Comparison of ENCODE assay signal across 17 cellular contexts in the genomic region with DNA sequence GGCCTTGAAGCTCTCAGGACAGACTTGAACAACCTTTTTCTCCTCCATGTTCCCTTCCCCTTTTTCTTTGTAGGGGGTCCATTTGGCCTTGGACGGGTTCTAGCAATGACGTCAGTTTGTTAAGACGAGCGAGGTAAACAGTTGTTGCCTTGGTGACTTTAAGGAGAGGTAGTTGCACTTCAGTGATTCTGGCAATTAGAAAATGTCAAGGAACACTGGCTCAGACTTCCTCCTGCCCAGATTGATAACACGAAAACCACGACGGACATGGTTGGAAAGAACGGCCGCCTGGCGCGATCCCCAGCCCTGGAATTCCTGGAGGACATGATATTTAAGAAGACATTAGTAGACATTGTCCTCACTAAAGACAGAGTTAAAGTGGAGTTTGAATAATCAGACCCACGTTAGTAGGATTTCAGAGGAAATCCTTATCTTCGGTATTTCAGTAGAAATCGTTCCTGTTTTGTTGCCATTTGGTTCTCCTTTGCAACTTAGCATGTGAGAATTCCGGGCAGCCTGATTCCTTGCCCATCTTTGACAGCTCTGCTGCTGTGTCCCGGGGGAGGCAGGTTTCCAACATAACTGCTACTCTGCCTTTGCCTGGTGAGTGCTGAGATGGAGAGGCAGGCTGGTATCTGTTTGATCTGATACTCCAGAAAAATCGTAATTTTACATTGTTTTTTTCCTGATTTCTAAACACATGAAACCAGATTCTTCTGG.
DNase-seq lines count a peak whose midpoint lies in the region; ATAC-seq, FAIRE-seq and TF ChIP-seq lines count a peak whose summit lies in the region.
"Had no signal": no experiment of that assay in that cellular context is flagged by ENCODE, and none has a peak within 500 bp of the region (broad histone marks: within the 10 kb centered on the region; RNA-seq: fewer than 3 reads in every experiment).

No MANE protein-coding gene starts in this region.

- no peak overlapping the region for H2BK120ac ChIP-seq in H9 (ENCODE audit: low read depth, low read length, poor library complexity, severe bottlenecking)

- H3K4me2 ChIP-seq in SU-DHL-6 (ENCODE audit: low read depth, low read length, poor library complexity, severe bottlenecking): peak overlapping the region; percentile 68
- no peak overlapping the region for H3K4me2 ChIP-seq in H9 (ENCODE audit: insufficient read depth, insufficient read length, low read length)

- H3K4me1 Mint-ChIP-seq in T-helper 2 cell treated with Interferon-gamma antibody and Interleukin-4, amounts not matched to agents 5 μg/mL and 100 μg/mL, for 36 hours (ENCODE audit: low read depth): peaks cover 52% of the 10 kb centered on the region
- H3K4me1 Mint-ChIP-seq in H9: peaks cover 0 to 17% of the 10 kb centered on the region in 2 experiments; a peak in 3 of 4 replicates

- no peak overlapping the region for H4K5ac ChIP-seq in H9 (ENCODE audit: insufficient read length, low read depth, low read length)

- H3K4ac ChIP-seq in H9 (ENCODE audit: low read depth, low read length): no peak overlapping the region

- H2BK12ac ChIP-seq in H9 (ENCODE audit: insufficient read length, low read depth, low read length): no peak overlapping the region

- H3K4me3 ChIP-seq in SU-DHL-6 (ENCODE audit: insufficient read depth, low read length, poor library complexity, severe bottlenecking): no peak overlapping the region
- H3K4me3 ChIP-seq: left lung had no signal

- no peak overlapping the region for H3K23ac ChIP-seq in H9 (ENCODE audit: insufficient read length, low read depth, low read length)

- no CpG with 5 or more reads among the region's 17 CpGs for WGBS in H9 (ENCODE audit: extremely low coverage, insufficient read length, low lambda C conversion rate)

- H3K27ac ChIP-seq in SU-DHL-6 (ENCODE audit: low read depth, low read length) (peak overlapping the region; percentile 100), H9 (ENCODE audit: insufficient read length, low read depth, low read length) (no peak overlapping the region)
- H3K27ac ChIP-seq: brain microvascular endothelial cell had no signal

- no peak overlapping the region for H3K4me3 Mint-ChIP-seq in T-helper 2 cell treated with Interferon-gamma antibody and Interleukin-4, amounts not matched to agents 5 μg/mL and 100 μg/mL, for 36 hours
- H3K4me3 Mint-ChIP-seq in H9: no peak overlapping the region
- H3K4me3 Mint-ChIP-seq: effector memory CD8-positive, alpha-beta T cell; neural crest cell had no signal

- no peaks in the 10 kb centered on the region for H3K23me2 ChIP-seq in H9 (ENCODE audit: insufficient read length, low read depth, low read length, poor library complexity, severe bottlenecking)

- no peaks in the 10 kb centered on the region for H3K79me1 ChIP-seq in H9 (ENCODE audit: insufficient read depth, low read depth, low read length, poor library complexity, severe bottlenecking)

- no peaks in the 10 kb centered on the region for H3K9me3 Mint-ChIP-seq in T-helper 2 cell treated with Interferon-gamma antibody and Interleukin-4, amounts not matched to agents 5 μg/mL and 100 μg/mL, for 36 hours
- no peaks in the 10 kb centered on the region for H3K9me3 Mint-ChIP-seq in H9
- H3K9me3 Mint-ChIP-seq: effector memory CD8-positive, alpha-beta T cell; neural crest cell had no signal

- H3K56ac ChIP-seq in H9 (ENCODE audit: insufficient read length, low read depth, low read length): no peak overlapping the region

- no peak for FAIRE-seq in HTR-8/SVneo (lab: Jason Lieb, UNC)
- FAIRE-seq: A204.1 had no signal

- H3K27me3 Mint-ChIP-seq in T-helper 2 cell treated with Interferon-gamma antibody and Interleukin-4, amounts not matched to agents 5 μg/mL and 100 μg/mL, for 36 hours (ENCODE audit: low read depth): no peaks in the 10 kb centered on the region
- no peaks in the 10 kb centered on the region for H3K27me3 Mint-ChIP-seq in H9 (ENCODE audit: low read depth)
- H3K27me3 Mint-ChIP-seq: effector memory CD8-positive, alpha-beta T cell had no signal

- H4K20me1 ChIP-seq in SU-DHL-6 (ENCODE audit: low read depth, low read length): no peaks in the 10 kb centered on the region
- no peaks in the 10 kb centered on the region for H4K20me1 ChIP-seq in H9 (ENCODE audit: control insufficient read depth, insufficient read depth, insufficient read length)

- H3K18ac ChIP-seq in H9 (ENCODE audit: insufficient read length, low read depth, low read length): no peak overlapping the region

- H2AK5ac ChIP-seq in H9 (ENCODE audit: insufficient read length, low read length): no peak overlapping the region

- peaks cover 59% of the 10 kb centered on the region for H3K36me3 Mint-ChIP-seq in T-helper 2 cell treated with Interferon-gamma antibody and Interleukin-4, amounts not matched to agents 5 μg/mL and 100 μg/mL, for 36 hours (ENCODE audit: low read depth)
- H3K36me3 Mint-ChIP-seq in H9 (ENCODE audit: insufficient read depth in 1 of 3, low read depth in 3 of 3): peaks cover 20 to 65% (median 30%) of the 10 kb centered on the region in 3 experiments; a peak in 6 of 7 replicates

- ATAC-seq in left cardiac atrium (peak; percentile 38 to 43), sciatic nerve (peak; percentile 18)
- ATAC-seq: effector memory CD8-positive, alpha-beta T cell had no signal

- peaks cover 88% of the 10 kb centered on the region for H3F3A ChIP-seq in SU-DHL-6 (ENCODE audit: insufficient read depth)

- no peak overlapping the region for H2BK15ac ChIP-seq in H9 (ENCODE audit: low read depth, low read length)

- peak overlapping the region; percentile 29 for H3K27ac Mint-ChIP-seq in T-helper 2 cell treated with Interferon-gamma antibody and Interleukin-4, amounts not matched to agents 5 μg/mL and 100 μg/mL, for 36 hours
- H3K27ac Mint-ChIP-seq in H9: peak overlapping the region in 1 of 3 experiments; percentile 36; a peak in 2 of 7 replicates

- peaks cover 78% of the 10 kb centered on the region for H3K79me2 ChIP-seq in SU-DHL-6 (ENCODE audit: insufficient read depth, low read length)
- no peaks in the 10 kb centered on the region; the same call in 1 of the 2 replicates for H3K79me2 ChIP-seq in H9 (ENCODE audit: insufficient read depth, low read length)

- intact Hi-C loops in left cardiac atrium (cut with DNase I): no loop called here
- intact Hi-C loops in sciatic nerve (cut with DNase I): no loop called here

- H3K9me3 ChIP-seq in SU-DHL-6 (ENCODE audit: insufficient read depth, low read length): no peaks in the 10 kb centered on the region
- no peaks in the 10 kb centered on the region for H3K9me3 ChIP-seq in H9 (ENCODE audit: control insufficient read depth, low read depth, low read length)
- H3K9me3 ChIP-seq: left lung had no signal

- DNase-seq in T-helper 2 cell treated with Interferon-gamma antibody and Interleukin-4, amounts not matched to agents 5 μg/mL and 100 μg/mL, for 36 hours (ENCODE audit: low spot score): no peak
- DNase-seq in T-helper 2 cell (no peak), left cardiac atrium (peak; percentile 65), sciatic nerve (ENCODE audit: low spot score) (no peak), NCI-H69 (lab: John Stamatoyannopoulos, UW) (no peak), H9 (no peak), HTR-8/SVneo (ENCODE audit: insufficient read length, low spot score) (no peak)
- DNase-seq: activated naive CD4-positive, alpha-beta T cell; effector memory CD8-positive, alpha-beta T cell; left lung; NCI-H1930; NCI-H748 treated with DMSO at 0.1 percent for 48 hours; stimulated activated naive CD8-positive, alpha-beta T cell treated with anti-CD3 and anti-CD28 coated beads, Interleukin-15, Interleukin-2, amounts not matched to agents 100 U/mL and 50 U/mL, for 24 hours had no signal

- H4K91ac ChIP-seq in H9 (ENCODE audit: insufficient read length, low read depth, low read length): no peak overlapping the region

- H2BK5ac ChIP-seq in H9 (ENCODE audit: insufficient read length, low read length): no peak overlapping the region

- no peaks in the 10 kb centered on the region for H3K4me1 ChIP-seq in H9 (ENCODE audit: insufficient read depth, low read length)

- H3K9me2 ChIP-seq in SU-DHL-6 (replicated peaks; ENCODE audit: insufficient read depth, low read length): no peaks in the 10 kb centered on the region

- H4K8ac ChIP-seq in H9 (replicated peaks; ENCODE audit: insufficient read length, low read depth, low read length): no peak overlapping the region

- H3K9ac ChIP-seq in SU-DHL-6 (ENCODE audit: low read length) (peak overlapping the region; percentile 79), H9 (ENCODE audit: extremely low read depth, insufficient read length, low read length) (no peak overlapping the region)

- H3K27me3 ChIP-seq in SU-DHL-6 (ENCODE audit: low read length) (no peaks in the 10 kb centered on the region), H9 (ENCODE audit: insufficient read depth, low read length) (no peaks in the 10 kb centered on the region)
- H3K27me3 ChIP-seq: brain microvascular endothelial cell, left lung had no signal

- H2BK20ac ChIP-seq in H9 (ENCODE audit: low read depth, low read length, poor library complexity, severe bottlenecking): no peak overlapping the region

- H3K36me3 ChIP-seq in SU-DHL-6 (ENCODE audit: low read length): peaks cover 4% of the 10 kb centered on the region; the same call in 1 of the 2 replicates
- H3K36me3 ChIP-seq: brain microvascular endothelial cell, left lung had no signal

- H3K14ac ChIP-seq in H9 (ENCODE audit: insufficient read depth, low read length): no peak overlapping the region

- no peak for TF ChIP-seq CTCF in SU-DHL-6 (IDR thresholded peaks at IDR 0.05; ENCODE audit: insufficient read depth, low read length, poor library complexity, severe bottlenecking)
- no peak for TF ChIP-seq CTCF in H9 (conservative IDR thresholded peaks at IDR 0.05)

- no peak overlapping the region for H3T11ph ChIP-seq in H9 (ENCODE audit: low read length)

- H2AFZ ChIP-seq in SU-DHL-6 (ENCODE audit: low read depth, low read length, severe bottlenecking): no peak overlapping the region
- H2AFZ ChIP-seq in H9 (ENCODE audit: low read length): no peak overlapping the region
